Comparison of ENCODE assay signal across 8 cellular contexts in the genomic region with DNA sequence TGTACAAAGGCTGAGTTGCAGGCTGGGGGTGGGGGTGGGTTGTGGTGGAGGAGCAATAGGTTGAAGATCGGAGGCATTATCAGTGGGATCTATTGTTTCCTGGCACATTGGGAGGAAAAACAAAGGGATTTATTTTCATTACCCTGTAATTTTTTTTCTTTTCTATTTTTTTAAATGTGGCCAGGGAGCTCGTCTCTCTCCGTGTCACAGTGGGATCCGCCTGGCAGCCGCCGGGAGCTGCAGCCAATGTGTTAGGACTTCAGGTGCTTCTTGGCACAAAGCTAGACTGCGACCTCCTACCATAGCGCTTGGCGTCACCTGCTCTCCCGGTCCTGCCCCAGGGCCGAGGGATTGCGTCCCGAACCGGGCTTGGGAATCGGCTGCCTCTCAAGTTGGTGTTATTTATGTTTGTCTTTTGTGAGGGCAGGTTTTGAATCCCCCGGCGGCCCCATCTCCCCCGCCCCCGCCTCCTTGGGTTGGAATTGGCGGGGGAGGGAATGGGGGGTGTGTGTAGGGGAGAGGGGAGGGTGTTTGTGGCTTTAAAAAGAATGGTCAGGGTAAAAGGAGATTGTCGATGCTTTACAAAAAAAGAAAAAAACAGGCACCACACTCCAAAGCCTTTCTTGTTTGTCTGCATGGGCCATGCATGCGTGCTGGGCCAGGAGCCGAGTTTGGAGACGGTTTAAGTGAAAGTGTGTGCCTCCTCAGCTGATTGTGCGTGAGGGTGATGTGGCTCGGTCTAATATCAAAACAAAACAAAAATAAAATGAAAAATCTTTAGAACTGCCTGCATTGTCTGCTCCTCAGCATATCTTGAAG. TPM values are rescaled to one million over a fixed set of nuclear protein-coding genes. Genes with fewer than 3 reads are reported as not detected.
DNase-seq lines count a peak whose midpoint lies in the region; ATAC-seq and TF ChIP-seq lines count a peak whose summit lies in the region.

No MANE protein-coding gene starts in this region.

- H3K9me3 ChIP-seq in breast epithelium (no peaks in the 10 kb centered on the region), skeletal muscle satellite cell (replicated peaks; ENCODE audit: low read length) (no peaks in the 10 kb centered on the region)

- H3K4me3 ChIP-seq in breast epithelium: peak overlapping the region; percentile 54 to 88 (median 67)
- H3K4me3 ChIP-seq in skeletal muscle satellite cell (ENCODE audit: low read length): peak overlapping the region; percentile 77

- in situ Hi-C loops in G401 (cut with HindIII; ENCODE audit: low sequenced_read_pairs): no loop called here

- H3K27me3 ChIP-seq in breast epithelium: no peaks in the 10 kb centered on the region
- H3K27me3 ChIP-seq in skeletal muscle satellite cell (ENCODE audit: control insufficient read depth, insufficient read depth, low read length): peaks cover 13% of the 10 kb centered on the region

- H3K36me3 ChIP-seq in breast epithelium (no peaks in the 10 kb centered on the region), skeletal muscle satellite cell (ENCODE audit: insufficient read depth, low read length) (no peaks in the 10 kb centered on the region)

- peak; percentile 80 for DNase-seq in G401 (ENCODE audit: low spot score)
- peak; percentile 22 to 57 for DNase-seq in NCI-H1930 (lab: John Stamatoyannopoulos, UW)
- peak; percentile 30 to 58 for DNase-seq in breast epithelium (ENCODE audit: low spot score in 2 of 2)
- peak; percentile 17 for DNase-seq in iris pigment epithelial cell (ENCODE audit: low read depth)
- DNase-seq in stimulated activated CD4-positive, alpha-beta T cell treated with anti-CD3 and anti-CD28 coated beads, Interleukin-4, amount 100 ng/mL, for 4 hours: no peak

- peak overlapping the region; percentile 80 to 90 for H3K27ac ChIP-seq in breast epithelium

- ATAC-seq in HG02588 (IDR thresholded peaks at IDR 0.05; ENCODE audit: unreplicated experiment) (no peak), GM18511 (IDR thresholded peaks at IDR 0.05; ENCODE audit: unreplicated experiment) (no peak)

- intact Hi-C loops in breast epithelium (cut with DNase I; ENCODE audit: low total_unique reads): no loop called here

- H3K4me2 ChIP-seq in skeletal muscle satellite cell (ENCODE audit: low read length): peak overlapping the region; percentile 98

- no peak for TF ChIP-seq CTCF in breast epithelium (IDR thresholded peaks at IDR 0.05)

- TF ChIP-seq POLR2A in breast epithelium (IDR thresholded peaks at IDR 0.05): no peak

- H3K4me1 ChIP-seq in breast epithelium (no peaks in the 10 kb centered on the region), skeletal muscle satellite cell (ENCODE audit: control insufficient read depth, insufficient read depth, low read length) (peaks cover 5% of the 10 kb centered on the region)

- no peak overlapping the region for H3K9ac ChIP-seq in skeletal muscle satellite cell (ENCODE audit: low read depth, low read length)

RNA-seq across cellular contexts. Expression of gene PPP1R9A, which starts 1.0 kb away (rescaled TPM):
- 3.3 and 8.2 TPM in 2 replicates for total RNA-seq in G401 (2014; rRNA removed; shearing (Covaris generic))
- 10 to 100 TPM in 2 of 3 donors, 1 to 10 TPM in 1; 7.5 to 34.7 (median 19.3) TPM for total RNA-seq in breast epithelium
- total RNA-seq in skeletal muscle satellite cell (2012; rRNA removed): 0.22 and 0.25 TPM in 2 replicates

Comparison
In these comparisons a context has a peak if more than half of its experiments do, and no peak if none do; other contexts are left out.
1. DNase-seq: peak in G401 (single experiment), NCI-H1930 (2 of 2), breast epithelium (2 of 2) and iris pigment epithelial cell (single experiment); none in stimulated activated CD4-positive, alpha-beta T cell treated with anti-CD3 and anti-CD28 coated beads, Interleukin-4, amount 100 ng/mL, for 4 hours (0 of 2).